13 cellular contexts compared by ENCODE assay signal in the genomic region with DNA sequence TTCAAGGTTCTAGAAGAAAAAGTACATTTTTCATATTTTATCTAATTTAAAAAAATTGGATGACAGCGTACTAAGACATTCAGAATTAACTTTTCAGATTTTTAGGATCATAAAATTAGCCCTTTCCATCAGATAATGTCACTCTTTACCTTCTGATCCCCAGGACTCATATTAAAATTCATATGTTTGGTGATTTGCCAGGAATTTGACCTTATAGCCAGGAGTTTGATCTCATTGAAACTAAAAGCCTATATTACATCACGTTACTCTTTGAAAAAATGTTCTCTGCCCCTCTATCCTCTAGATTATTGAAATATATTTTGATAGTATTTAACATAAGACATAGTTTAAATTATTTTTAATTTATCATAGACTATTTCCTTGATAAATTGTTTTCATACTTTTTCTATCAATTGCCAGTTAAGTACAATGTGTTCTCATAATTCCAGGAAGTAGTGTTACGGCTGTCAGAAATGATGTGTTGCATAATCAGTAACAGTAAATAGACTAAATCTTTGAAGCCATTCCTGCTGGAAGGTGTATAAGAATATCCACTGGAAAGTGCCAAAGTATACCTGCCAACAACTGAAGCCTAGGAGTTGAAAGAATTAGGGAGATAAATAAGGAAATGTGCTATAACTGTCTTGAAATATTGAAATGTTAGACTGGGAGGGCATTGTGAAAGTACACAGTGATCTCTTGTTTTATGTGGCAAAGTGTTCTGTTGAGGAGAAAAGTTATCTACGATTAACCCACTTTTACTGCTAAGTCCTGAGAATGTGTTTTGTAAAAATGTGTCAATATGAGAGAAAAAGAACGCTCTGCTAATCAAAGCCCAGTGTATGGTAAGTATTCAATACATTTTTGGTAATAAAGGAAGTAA. TPM values are rescaled to one million over a fixed set of nuclear protein-coding genes. Genes with fewer than 3 reads are reported as not detected.
DNase-seq lines count a peak whose midpoint lies in the region; ATAC-seq, FAIRE-seq and TF ChIP-seq lines count a peak whose summit lies in the region.
"Had no signal": no experiment of that assay in that cellular context is flagged by ENCODE, and none has a peak within 500 bp of the region (broad histone marks: within the 10 kb centered on the region; RNA-seq: fewer than 3 reads in every experiment).

No MANE protein-coding gene starts in this region.

- POLR2A ChIA-PET in HepG2 (lab: Yijun Ruan, JAX): no interaction called here

- TF ChIP-seq CTCF in coronary artery (IDR thresholded peaks at IDR 0.05) (no peak), HepG2 (CRISPR knock-in tag; IDR thresholded peaks at IDR 0.05) (no peak), suprapubic skin (IDR thresholded peaks at IDR 0.05) (no peak)

- H3K9me3 Mint-ChIP-seq in activated naive CD4-positive, alpha-beta T cell treated with anti-CD3 and anti-CD28 coated beads for 36 hours: no peaks in the 10 kb centered on the region

- no peaks in the 10 kb centered on the region for H4K20me1 ChIP-seq in HepG2 (ENCODE audit: insufficient read depth, low read length)

- no peak for TF ChIP-seq RAD21 in HepG2 (CRISPR knock-in tag; IDR thresholded peaks at IDR 0.05)

- TF ChIP-seq EP300 in HepG2 (IDR thresholded peaks at IDR 0.05; ENCODE audit: low read depth in 2 of 2, low read length in 2 of 2) (no peak), HepG2 (CRISPR knock-in tag; IDR thresholded peaks at IDR 0.05; ENCODE audit: borderline replicate concordance) (no peak), suprapubic skin (IDR thresholded peaks at IDR 0.05) (no peak)

- H3K79me2 ChIP-seq in HepG2 (ENCODE audit: insufficient read depth, low read length): no peaks in the 10 kb centered on the region

- ATAC-seq in HepG2 (no peak), GM18867 (IDR thresholded peaks at IDR 0.05; ENCODE audit: unreplicated experiment) (no peak), GM19452 (IDR thresholded peaks at IDR 0.05; ENCODE audit: unreplicated experiment) (no peak)
- ATAC-seq: activated naive CD4-positive, alpha-beta T cell treated with anti-CD3 and anti-CD28 coated beads, Interleukin-2, amount 50 U/mL, for 72 hours had no signal

- H3K27me3 ChIP-seq in HepG2 (ENCODE audit: control insufficient read depth in 1 of 2, insufficient read depth in 2 of 2, low read length in 2 of 2): no peaks in the 10 kb centered on the region
- H3K27me3 ChIP-seq in suprapubic skin: no peaks in the 10 kb centered on the region
- H3K27me3 ChIP-seq: Peyer's patch had no signal

- H3K27me3 Mint-ChIP-seq in activated naive CD4-positive, alpha-beta T cell treated with anti-CD3 and anti-CD28 coated beads for 36 hours (ENCODE audit: low read depth): no peaks in the 10 kb centered on the region

- H3K9ac ChIP-seq in HepG2 (ENCODE audit: insufficient read depth, low read depth, low read length): no peak overlapping the region

- no peak overlapping the region for H3K27ac Mint-ChIP-seq in activated naive CD4-positive, alpha-beta T cell treated with anti-CD3 and anti-CD28 coated beads for 36 hours
- H3K27ac Mint-ChIP-seq: activated naive CD4-positive, alpha-beta T cell treated with anti-CD3 and anti-CD28 coated beads, Interleukin-2, amount 50 U/mL, for 72 hours had no signal

- BruUV-seq in HepG2 (replicated peaks; lab: Mats Ljungman, UMichigan): no TSS peak

- DNase-seq in NCI-H446 (lab: John Stamatoyannopoulos, UW) (peak; percentile 39 to 52), coronary artery (ENCODE audit: low spot score) (no peak), HepG2 (ENCODE audit: low spot score) (no peak), suprapubic skin (ENCODE audit: low spot score in 2 of 2) (no peak), NCI-H510A treated with DMSO at 0.1 percent for 48 hours (lab: John Stamatoyannopoulos, UW) (no peak)
- no peak for DNase-seq in activated naive CD4-positive, alpha-beta T cell treated with anti-CD3 and anti-CD28 coated beads for 36 hours
- DNase-seq: NCI-H2029 treated with DMSO at 0.1 percent for 48 hours; Peyer's patch; stimulated activated CD4-positive, alpha-beta T cell treated with anti-CD3 and anti-CD28 coated beads, Interleukin-12 subunit alpha, Interleukin-12 subunit beta, amount 100 ng/mL, for 4 hours had no signal

- no peak overlapping the region for H3K4me3 Mint-ChIP-seq in activated naive CD4-positive, alpha-beta T cell treated with anti-CD3 and anti-CD28 coated beads for 36 hours

- TF ChIP-seq POLR2A in HepG2 (IDR thresholded peaks at IDR 0.05; ENCODE audit: insufficient read depth in 1 of 2, low read depth in 2 of 2, low read length in 2 of 2): no peak
- TF ChIP-seq POLR2A in suprapubic skin (IDR thresholded peaks at IDR 0.05): no peak

- 23% methylated on average over 5 of the region's 5 CpGs for WGBS in HepG2 (ENCODE audit: low lambda C conversion rate)
- 27% methylated on average over 5 of the region's 5 CpGs for WGBS in suprapubic skin

- no peak for FAIRE-seq in HepG2 (lab: Jason Lieb, UNC)

- intact Hi-C loops in HepG2 (cut with micrococcal nuclease; ENCODE audit: unreplicated experiment): no loop called here
- intact Hi-C loops in activated naive CD4-positive, alpha-beta T cell treated with anti-CD3 and anti-CD28 coated beads for 36 hours (cut with micrococcal nuclease): no loop called here

- H3K4me1 Mint-ChIP-seq in activated naive CD4-positive, alpha-beta T cell treated with anti-CD3 and anti-CD28 coated beads for 36 hours (ENCODE audit: low read depth): no peaks in the 10 kb centered on the region

- H3K4me1 ChIP-seq in HepG2 (ENCODE audit: insufficient read depth, low read length) (0 out of 2 replicates have a peak, but pooled peaks cover under 1% of the 10 kb centered on the region), suprapubic skin (peaks cover 17% of the 10 kb centered on the region)
- H3K4me1 ChIP-seq: Peyer's patch had no signal

- H2AFZ ChIP-seq in HepG2 (ENCODE audit: low read length): no peak overlapping the region

- H3K4me2 ChIP-seq in HepG2 (ENCODE audit: low read depth, low read length): no peak overlapping the region

- H3K27ac ChIP-seq in coronary artery: peak overlapping the region; percentile 21 to 34
- H3K27ac ChIP-seq in HepG2 (ENCODE audit: extremely low read length, insufficient read depth, low read length): no peak overlapping the region
- H3K27ac ChIP-seq in suprapubic skin: peak overlapping the region; percentile 85
- H3K27ac ChIP-seq: Peyer's patch had no signal

- H3K4me3 ChIP-seq in coronary artery (peak overlapping the region; percentile 11), HepG2 (replicated peaks in 1 of 3; ENCODE audit: insufficient read depth in 1 of 3, low read depth in 2 of 3, low read length in 3 of 3) (no peak overlapping the region), suprapubic skin (peak overlapping the region; percentile 0)
- H3K4me3 ChIP-seq: Peyer's patch had no signal

- in situ Hi-C loops in HepG2 (cut with HindIII; ENCODE audit: extremely low pct_ligation_motif_present, low pct_unique_long_range_greater_than_20kb): no loop called here

- H3K9me3 ChIP-seq in HepG2 (ENCODE audit: low read length): no peaks in the 10 kb centered on the region
- H3K9me3 ChIP-seq in suprapubic skin: no peaks in the 10 kb centered on the region
- H3K9me3 ChIP-seq: Peyer's patch had no signal

- H3K36me3 Mint-ChIP-seq in activated naive CD4-positive, alpha-beta T cell treated with anti-CD3 and anti-CD28 coated beads for 36 hours (ENCODE audit: low read depth): no peaks in the 10 kb centered on the region
- H3K36me3 Mint-ChIP-seq: activated naive CD4-positive, alpha-beta T cell treated with anti-CD3 and anti-CD28 coated beads, Interleukin-2, amount 50 U/mL, for 72 hours had no signal

- CTCF ChIA-PET in HepG2 (lab: Yijun Ruan, JAX; ENCODE audit: low intra/inter-chr PET ratio, low total read pairs): no interaction called here
- CTCF ChIA-PET in activated naive CD4-positive, alpha-beta T cell treated with anti-CD3 and anti-CD28 coated beads for 36 hours (lab: Charles Lee): no interaction called here

- H3K36me3 ChIP-seq in HepG2 (replicated peaks in 1 of 2; ENCODE audit: control insufficient read depth in 1 of 2, insufficient read depth in 2 of 2, low read length in 2 of 2) (no peaks in the 10 kb centered on the region), suprapubic skin (no peaks in the 10 kb centered on the region)
- H3K36me3 ChIP-seq: Peyer's patch had no signal

TF ChIP-seq in HepG2, 621 proteins besides CTCF, POLR2A, EP300 and RAD21 (continues in another document):
- TF ChIP-seq TEF (CRISPR knock-in tag; IDR thresholded peaks at IDR 0.05): 0 out of 2 replicates have a peak, but pooled peaks have one; percentile 50

RNA-seq across cellular contexts. Expression of gene PDGFC, which starts 32.9 kb away (rescaled TPM):
- 6.8 and 9.1 TPM in 2 replicates for total RNA-seq in HepG2 (2016; rRNA removed; fragmentation: Illumina TruSeq; extraction: Trizol)
- total RNA-seq in HepG2 (2016; cell fraction: cytosol; rRNA removed; fragmentation: Illumina TruSeq; extraction: Trizol; ENCODE audit: low read depth): 1.2 and 1.8 TPM in 2 replicates
- total RNA-seq in HepG2 (2016; cell fraction: insoluble cytoplasmic fraction; rRNA removed; fragmentation: Illumina TruSeq; extraction: Trizol): 8.4 and 8.6 TPM in 2 replicates
- total RNA-seq in HepG2 (2016; cell fraction: membrane; rRNA removed; fragmentation: Illumina TruSeq; extraction: Trizol): 3.8 and 6.4 TPM in 2 replicates
- 14.5 and 17.0 TPM in 2 replicates for total RNA-seq in HepG2 (2016; cell fraction: nucleus; rRNA removed; fragmentation: Illumina TruSeq; extraction: Trizol)
- polyA plus RNA-seq in HepG2 (2011; rRNA removed): 4.1 and 4.6 TPM in 2 replicates
- 2.0 and 2.9 TPM in 2 replicates for polyA plus RNA-seq in HepG2 (2011; cell fraction: cytosol; rRNA removed)
- 2.3 and 2.9 TPM in 2 replicates for polyA plus RNA-seq in HepG2 (2011; cell fraction: nucleus; rRNA removed)
- polyA plus RNA-seq in HepG2 (2012): 6.0 and 8.4 TPM in 2 replicates
- polyA plus RNA-seq in HepG2 (2016; cell fraction: cytosol; fragmentation: Illumina TruSeq; extraction: Trizol; ENCODE audit: low read depth): 0.43 and 0.67 TPM in 2 replicates
- 7.1 and 7.3 TPM in 2 replicates for polyA plus RNA-seq in HepG2 (2016; cell fraction: insoluble cytoplasmic fraction; fragmentation: Illumina TruSeq; extraction: Trizol; ENCODE audit: low read depth)
- 2.5 and 2.7 TPM in 2 replicates for polyA plus RNA-seq in HepG2 (2016; cell fraction: membrane; fragmentation: Illumina TruSeq; extraction: Trizol; ENCODE audit: low read depth)
- 8.0 and 8.3 TPM in 2 replicates for polyA plus RNA-seq in HepG2 (2016; cell fraction: nucleus; fragmentation: Illumina TruSeq; extraction: Trizol; ENCODE audit: insufficient read depth, low read depth)
- polyA minus RNA-seq in HepG2 (2011; rRNA and poly(A)+ RNA removed; ENCODE audit: low replicate concordance): 5.0 TPM in 1 of 2 replicates, not detected in the other
- polyA minus RNA-seq in HepG2 (2011; cell fraction: cytosol; rRNA and poly(A)+ RNA removed): 9.2 and 11.6 TPM in 2 replicates
- 40.5 and 45.4 TPM in 2 replicates for polyA minus RNA-seq in HepG2 (2011; cell fraction: nucleus; rRNA and poly(A)+ RNA removed)
- 10 to 100 TPM; 12.0 to 26.4 (median 22.4) TPM for total RNA-seq in suprapubic skin
- total RNA-seq in activated naive CD4-positive, alpha-beta T cell treated with anti-CD3 and anti-CD28 coated beads for 36 hours: not detected
- total RNA-seq: activated CD8-positive, alpha-beta memory T cell treated with anti-CD3 and anti-CD28 coated beads for 36 hours; activated naive CD4-positive, alpha-beta T cell treated with anti-CD3 and anti-CD28 coated beads, Interleukin-2, amount 50 U/mL, for 72 hours had no signal

Comparison
In these comparisons a context has a peak if more than half of its experiments do, and no peak if none do; other contexts are left out.
1. DNase-seq: peak in NCI-H446 (2 of 2); none in coronary artery (single experiment), HepG2 (single experiment), suprapubic skin (0 of 2), NCI-H510A treated with DMSO at 0.1 percent for 48 hours (single experiment) and activated naive CD4-positive, alpha-beta T cell treated with anti-CD3 and anti-CD28 coated beads for 36 hours (single experiment).
2. H3K4me3 ChIP-seq: peak in coronary artery (single experiment) and suprapubic skin (single experiment); none in HepG2 (0 of 3).